In genomic region chr19:2488942-2489731, GRCh38 we compare ENCODE assay signal across 8 cellular contexts.
DNase-seq lines count a peak whose midpoint lies in the region; ATAC-seq and TF ChIP-seq lines count a peak whose summit lies in the region.

No MANE protein-coding gene starts in this region.

- peak overlapping the region; percentile 7 for H3K4me3 ChIP-seq in astrocyte of the spinal cord (ENCODE audit: low read depth, low read length)
- peak overlapping the region; percentile 37 for H3K4me3 ChIP-seq in iPS-18a (ENCODE audit: low read length)
- H3K4me3 ChIP-seq in skin epidermis = peak overlapping the region; percentile 5 to 40 (median 21)

- H3K27ac ChIP-seq in iPS-18a (ENCODE audit: low read length) (no peak overlapping the region), skin epidermis (peak overlapping the region in 15 of 21 experiments; percentile 8 to 84 (median 53))

- peaks cover 59% of the 10 kb centered on the region for H3K27me3 ChIP-seq in iPS-18a (ENCODE audit: control insufficient read depth, insufficient read depth, low read length)

- H3K9me3 ChIP-seq in iPS-18a (ENCODE audit: control insufficient read depth, low read depth, low read length) = no peaks in the 10 kb centered on the region

- no peaks in the 10 kb centered on the region for H3K4me1 ChIP-seq in iPS-18a (ENCODE audit: control insufficient read depth, low read depth, low read length)

- ATAC-seq in HG03442 (IDR thresholded peaks at IDR 0.05; ENCODE audit: unreplicated experiment) (no peak), GM18519 (IDR thresholded peaks at IDR 0.05; ENCODE audit: low FRiP score, unreplicated experiment) (no peak)

- TF ChIP-seq CTCF in astrocyte of the spinal cord (IDR thresholded peaks at IDR 0.05; ENCODE audit: low read depth, low read length) = no peak

- in situ Hi-C loops in KBM-7 (cut with MboI; ENCODE audit: low pct_unique_long_range_greater_than_20kb, low sequenced_read_pairs) (no loop called here), astrocyte of the spinal cord (cut with HindIII; ENCODE audit: low sequenced_read_pairs) (no loop called here)

- H3K36me3 ChIP-seq in iPS-18a (ENCODE audit: control insufficient read depth, low read depth, low read length) = no peaks in the 10 kb centered on the region

- no peak overlapping the region for H3K9ac ChIP-seq in iPS-18a (ENCODE audit: low read length)

- DNase-seq in COR-L47 (lab: John Stamatoyannopoulos, UW) (peak; percentile 26), KBM-7 (peak; percentile 34), astrocyte of the spinal cord (ENCODE audit: low read depth, low spot score) (peak; percentile 46), cerebellar nuclear complex (lab: John Stamatoyannopoulos, UW) (no peak)

Comparison
In these comparisons a context has a peak if more than half of its experiments do, and no peak if none do; other contexts are left out.
1. DNase-seq: peak in COR-L47 (single experiment), KBM-7 (single experiment) and astrocyte of the spinal cord (single experiment); none in cerebellar nuclear complex (0 of 2).
2. Peak in every context shown above with its lines, with median percentiles within 50 percentile points of each other: H3K4me3 ChIP-seq.